Comparison of ENCODE assay signal across 17 cellular contexts in the genomic region with DNA sequence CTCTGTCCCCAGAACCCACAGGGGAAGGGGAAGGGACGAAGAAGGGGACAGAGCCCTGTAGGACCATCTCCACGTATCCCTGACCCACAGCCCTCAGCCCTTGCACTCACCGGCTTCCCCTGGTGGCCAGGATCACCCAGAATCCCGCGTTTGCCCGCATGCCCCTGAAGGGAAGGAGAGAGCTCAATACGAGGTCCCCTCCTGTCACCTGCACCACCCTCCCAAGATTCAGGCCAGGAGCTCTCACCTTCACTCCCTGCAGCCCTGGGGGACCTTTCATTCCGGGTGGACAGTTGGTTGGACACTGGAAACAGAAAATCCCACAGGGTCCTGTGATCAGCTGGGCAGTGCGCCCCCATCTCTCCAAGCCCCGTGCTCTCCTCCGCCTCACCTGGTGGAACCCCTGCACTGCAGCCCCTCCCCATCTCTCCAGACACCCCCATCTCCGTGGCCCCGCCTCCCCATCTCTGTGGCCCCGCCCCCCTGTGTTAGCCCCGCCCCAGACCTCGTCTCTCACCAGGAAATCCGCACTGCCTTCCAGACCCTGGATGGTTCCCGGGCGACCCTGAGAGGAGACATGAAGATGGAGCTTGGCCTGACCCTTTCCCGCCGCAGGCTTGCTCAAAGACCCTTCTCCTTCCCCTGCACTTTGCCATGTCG. TPM values are rescaled to one million over a fixed set of nuclear protein-coding genes. Genes with fewer than 3 reads are reported as not detected.
DNase-seq lines count a peak whose midpoint lies in the region; ATAC-seq and TF ChIP-seq lines count a peak whose summit lies in the region.
"Had no signal": no experiment of that assay in that cellular context is flagged by ENCODE, and none has a peak within 500 bp of the region (broad histone marks: within the 10 kb centered on the region; RNA-seq: fewer than 3 reads in every experiment).

No MANE protein-coding gene starts in this region.

- WGBS in mesenchymal stem cell = 81% methylated on average over 22 of the region's 22 CpGs

- H3K18ac ChIP-seq in mesenchymal stem cell (ENCODE audit: low read depth in 1 of 2, low read length in 2 of 2) = no peak overlapping the region

- H3K9me2 ChIP-seq in Loucy (replicated peaks; ENCODE audit: low read depth, low read length) = no peaks in the 10 kb centered on the region

- no peak overlapping the region for H2BK120ac ChIP-seq in mesenchymal stem cell (ENCODE audit: low read depth, low read length)

- no peak overlapping the region for H3K9ac ChIP-seq in Loucy (ENCODE audit: low read depth, low read length, poor library complexity, severe bottlenecking)
- no peak overlapping the region for H3K9ac ChIP-seq in mesenchymal stem cell (ENCODE audit: low read length)

- H3K9me3 ChIP-seq in Loucy (ENCODE audit: insufficient read depth, low read depth, low read length) = no peaks in the 10 kb centered on the region
- H3K9me3 ChIP-seq in mesenchymal stem cell (ENCODE audit: control insufficient read depth, low read length) = no peaks in the 10 kb centered on the region

- no peak overlapping the region for H3K23ac ChIP-seq in mesenchymal stem cell (ENCODE audit: low read length in 2 of 2)

- H2AK5ac ChIP-seq in mesenchymal stem cell (ENCODE audit: low read length, severe bottlenecking) = no peak overlapping the region

- H2AFZ ChIP-seq in Loucy (ENCODE audit: low read length) (no peak overlapping the region), mesenchymal stem cell (ENCODE audit: low read depth, low read length) (no peak overlapping the region)

- ATAC-seq in GM19397 (IDR thresholded peaks at IDR 0.05; ENCODE audit: unreplicated experiment) = no peak
- ATAC-seq: activated CD8-positive, alpha-beta T cell treated with anti-CD3 and anti-CD28 coated beads for 36 hours; naive thymus-derived CD4-positive, alpha-beta T cell had no signal

- peak; percentile 33; the same call in 1 of the 2 replicates for TF ChIP-seq CTCF in Loucy (conservative IDR thresholded peaks at IDR 0.05; ENCODE audit: low read length)
- TF ChIP-seq CTCF in choroid plexus epithelial cell (conservative IDR thresholded peaks at IDR 0.05; ENCODE audit: low read depth, low read length) = peak; percentile 3
- peak; percentile 4 for TF ChIP-seq CTCF in retinal pigment epithelial cell (conservative IDR thresholded peaks at IDR 0.05; ENCODE audit: low read depth, low read length)

- no peak overlapping the region for H3K4me2 ChIP-seq in Loucy (ENCODE audit: low read depth, low read length, poor library complexity, severe bottlenecking)
- H3K4me2 ChIP-seq in mesenchymal stem cell (ENCODE audit: low read length, poor library complexity, severe bottlenecking) = no peak overlapping the region

- no peaks in the 10 kb centered on the region for H4K20me1 ChIP-seq in Loucy (ENCODE audit: insufficient read depth, low read length, poor library complexity, severe bottlenecking)

- no peaks in the 10 kb centered on the region for H3K36me3 ChIP-seq in Loucy (ENCODE audit: insufficient read depth, low read length)
- H3K36me3 ChIP-seq in mesenchymal stem cell (ENCODE audit: control insufficient read depth in 1 of 2, insufficient read depth in 2 of 2, low read depth in 1 of 2, low read length in 2 of 2) = no peaks in the 10 kb centered on the region

- peaks cover 26% of the 10 kb centered on the region for H3K4me1 ChIP-seq in Loucy (ENCODE audit: insufficient read depth, low read length, poor library complexity, severe bottlenecking)
- H3K4me1 ChIP-seq in mesenchymal stem cell (ENCODE audit: control insufficient read depth, insufficient read depth, low read depth, low read length) = peaks cover 23% of the 10 kb centered on the region

- no peak overlapping the region for H4K8ac ChIP-seq in mesenchymal stem cell (ENCODE audit: low read length)

- no peaks in the 10 kb centered on the region for H3K27me3 ChIP-seq in Loucy (ENCODE audit: insufficient read depth, low read length, poor library complexity, severe bottlenecking)
- peaks cover 7 to 16% of the 10 kb centered on the region in 2 experiments for H3K27me3 ChIP-seq in mesenchymal stem cell (ENCODE audit: control insufficient read depth in 1 of 2, insufficient read depth in 1 of 2, low read length in 2 of 2)

- H2BK15ac ChIP-seq in mesenchymal stem cell (ENCODE audit: low read depth, poor library complexity, severe bottlenecking) = no peak overlapping the region

- H3K14ac ChIP-seq in mesenchymal stem cell (ENCODE audit: low read length in 2 of 2) = no peak overlapping the region

- no peak overlapping the region for H4K91ac ChIP-seq in mesenchymal stem cell (ENCODE audit: low read length)

- H3K79me1 ChIP-seq in mesenchymal stem cell (replicated peaks; ENCODE audit: low read length, poor library complexity, severe bottlenecking) = no peaks in the 10 kb centered on the region

- H3K4ac ChIP-seq in mesenchymal stem cell (ENCODE audit: low read depth in 1 of 2, low read length in 2 of 2) = no peak overlapping the region

- H3K27ac ChIP-seq in mesenchymal stem cell (ENCODE audit: low read length, poor library complexity, severe bottlenecking) = no peak overlapping the region

- H3K4me3 ChIP-seq in Loucy (ENCODE audit: low read length, poor library complexity, severe bottlenecking) (no peak overlapping the region), choroid plexus epithelial cell (ENCODE audit: low read depth, low read length) (no peak overlapping the region), retinal pigment epithelial cell (ENCODE audit: low read length) (no peak overlapping the region), mesenchymal stem cell (ENCODE audit: insufficient read depth in 1 of 2, low read depth in 1 of 2, low read length in 2 of 2) (no peak overlapping the region)

- H2BK12ac ChIP-seq in mesenchymal stem cell (ENCODE audit: low read length in 2 of 2) = no peak overlapping the region

- peak; percentile 18 for DNase-seq in DMS53 (lab: John Stamatoyannopoulos, UW)
- DNase-seq in DMS53 treated with DMSO at 0.1 percent for 48 hours (lab: John Stamatoyannopoulos, UW; ENCODE audit: unreplicated experiment) = no peak
- DNase-seq in choroid plexus epithelial cell (ENCODE audit: low read depth) = no peak
- DNase-seq in retinal pigment epithelial cell (ENCODE audit: low read depth) = no peak
- no peak for DNase-seq in mesenchymal stem cell
- no peak for DNase-seq in effector CD8-positive, alpha-beta T cell (lab: John Stamatoyannopoulos, UW)
- DNase-seq: 8988T; activated CD8-positive, alpha-beta T cell treated with anti-CD3 and anti-CD28 coated beads for 36 hours; activated gamma-delta T cell treated with Interleukin-2 at 50 U/mL for 16 hours; activated T-cell treated with anti-CD3 and anti-CD28 coated beads for 4 hours; naive thymus-derived CD4-positive, alpha-beta T cell; NCI-H1694; stimulated activated CD4-positive, alpha-beta T cell treated with anti-CD3 and anti-CD28 coated beads, Interleukin-2, amount 100 ng/mL, for 48 hours; T1000; trophoblast cell had no signal

- H3K79me2 ChIP-seq in Loucy (ENCODE audit: insufficient read depth, low read length) = no peaks in the 10 kb centered on the region

- H2BK5ac ChIP-seq in mesenchymal stem cell (ENCODE audit: low read depth, low read length, poor library complexity, severe bottlenecking) = no peak overlapping the region

- no peaks in the 10 kb centered on the region for H3F3A ChIP-seq in Loucy (ENCODE audit: low read depth)

RNA-seq across cellular contexts. Expression of a gene that starts 6.0 kb away (rescaled TPM):
- 1.1 TPM for polyA plus RNA-seq in mesenchymal stem cell (2013, experiment 1 of 2)
- polyA plus RNA-seq in mesenchymal stem cell (2013, experiment 2 of 2) = 1.2 TPM

RNA-seq across cellular contexts. Expression of a gene that starts 53.1 kb away (rescaled TPM):
- 49.7 TPM for polyA plus RNA-seq in mesenchymal stem cell (2013, experiment 1 of 2)
- 51.8 TPM for polyA plus RNA-seq in mesenchymal stem cell (2013, experiment 2 of 2)
